In the genomic region with DNA sequence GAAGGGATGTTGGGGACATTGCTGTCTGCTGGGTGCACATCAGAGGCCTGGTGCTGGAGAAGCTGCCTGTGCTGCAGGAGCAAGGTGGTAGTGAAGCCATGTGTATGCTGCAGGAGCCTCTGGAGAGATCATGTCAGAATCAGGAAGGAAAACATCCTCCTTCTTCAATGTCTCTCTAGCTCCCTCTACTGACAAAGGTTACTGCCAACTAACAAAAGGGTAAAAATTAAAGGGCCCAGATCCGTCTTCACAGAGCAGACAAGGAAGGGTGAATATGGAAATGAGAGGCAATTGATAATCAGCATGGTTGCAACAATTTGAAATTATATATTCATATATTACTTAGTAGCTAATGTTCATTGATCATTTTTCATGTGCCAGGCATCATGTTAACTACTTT, we compare ENCODE assay signal across 15 cellular contexts. TPM values are rescaled to one million over a fixed set of nuclear protein-coding genes. Genes with fewer than 3 reads are reported as not detected.
A peak's percentile ranks its signal among the peaks of the same experiment; 100 is the strongest.
DNase-seq lines count a peak whose midpoint lies in the region; ATAC-seq and TF ChIP-seq lines count a peak whose summit lies in the region.
"Had no signal": no experiment of that assay in that cellular context is flagged by ENCODE, and none has a peak within 500 bp of the region (broad histone marks: within the 10 kb centered on the region; RNA-seq: fewer than 3 reads in every experiment).

No MANE protein-coding gene starts in this region.

- no peaks in the 10 kb centered on the region for H4K20me1 ChIP-seq in OCI-LY3 (ENCODE audit: insufficient read depth, low read length)

- H3K27ac ChIP-seq in OCI-LY3 (ENCODE audit: low read length), result no peak overlapping the region
- H3K27ac ChIP-seq: pancreas had no signal

- no peak overlapping the region for H3K4me2 ChIP-seq in OCI-LY3 (ENCODE audit: low read length)

- no peak for ATAC-seq in HG03342 (IDR thresholded peaks at IDR 0.05; ENCODE audit: unreplicated experiment)
- ATAC-seq in stimulated activated naive B cell treated with anti-CD40 and anti-IgM and Interleukin-4, amounts not matched to agents 10 μg/mL and 1 μg/mL and 100 μg/mL, for 72 hours (replicated peaks), result no peak
- ATAC-seq in HG02981 (IDR thresholded peaks at IDR 0.05; ENCODE audit: unreplicated experiment), result no peak
- ATAC-seq: pancreas had no signal

- H3K4me1 Mint-ChIP-seq in activated T-helper 2 cell treated with anti-CD3 and anti-CD28 coated beads, Interferon-gamma antibody, Interleukin-2, Interleukin-4, amounts not matched to agents 10 μg/mL and 5 μg/mL and 100 μg/mL, durations not matched to agents 14 hours and 24 hours and 36 hours (ENCODE audit: low read depth), result peaks cover 6% of the 10 kb centered on the region
- H3K4me1 Mint-ChIP-seq in stimulated activated naive B cell treated with anti-CD40 and anti-IgM and Interleukin-4, amounts not matched to agents 10 μg/mL and 1 μg/mL and 100 μg/mL, for 72 hours, result peaks cover 28 to 53% of the 10 kb centered on the region in 2 donors

- H3K4me1 ChIP-seq in BE2C, result no peaks in the 10 kb centered on the region
- peaks cover 13% of the 10 kb centered on the region for H3K4me1 ChIP-seq in OCI-LY3 (ENCODE audit: low read length)
- H3K4me1 ChIP-seq: pancreas had no signal

- H3K9ac ChIP-seq in OCI-LY3 (ENCODE audit: low read length), result no peak overlapping the region

- no peak overlapping the region for H2AFZ ChIP-seq in OCI-LY3 (ENCODE audit: low read depth, low read length)

- in situ Hi-C loops in GM13977 (cut with MboI; ENCODE audit: low pct_unique_long_range_greater_than_20kb, low sequenced_read_pairs, unreplicated experiment), result no loop called here

- H3K79me2 ChIP-seq in OCI-LY3 (ENCODE audit: low read length), result no peaks in the 10 kb centered on the region

- intact Hi-C loops in activated T-helper 2 cell treated with anti-CD3 and anti-CD28 coated beads, Interferon-gamma antibody, Interleukin-2, Interleukin-4, amounts not matched to agents 10 μg/mL and 5 μg/mL and 100 μg/mL, durations not matched to agents 14 hours and 24 hours and 36 hours (cut with micrococcal nuclease), result no loop called here

- H3K9me3 Mint-ChIP-seq in activated T-helper 2 cell treated with anti-CD3 and anti-CD28 coated beads, Interferon-gamma antibody, Interleukin-2, Interleukin-4, amounts not matched to agents 10 μg/mL and 5 μg/mL and 100 μg/mL, durations not matched to agents 14 hours and 24 hours and 36 hours, result peaks cover 26% of the 10 kb centered on the region
- peaks cover 0 to 18% of the 10 kb centered on the region in 2 donors for H3K9me3 Mint-ChIP-seq in stimulated activated naive B cell treated with anti-CD40 and anti-IgM and Interleukin-4, amounts not matched to agents 10 μg/mL and 1 μg/mL and 100 μg/mL, for 72 hours

- DNase-seq in BE2C (no peak), GM13977 (ENCODE audit: low spot score) (no peak), fibroblast of mammary gland (ENCODE audit: low read depth) (no peak)
- no peak for DNase-seq in activated T-helper 2 cell treated with anti-CD3 and anti-CD28 coated beads, Interferon-gamma antibody, Interleukin-2, Interleukin-4, amounts not matched to agents 10 μg/mL and 5 μg/mL and 100 μg/mL, durations not matched to agents 14 hours and 24 hours and 36 hours (ENCODE audit: low spot score)
- no peak for DNase-seq in stimulated activated naive B cell treated with anti-CD40 and anti-IgM and Interleukin-4, amounts not matched to agents 10 μg/mL and 1 μg/mL and 100 μg/mL, for 72 hours
- DNase-seq: activated CD4-positive, CD25-positive, alpha-beta regulatory T cell; HCEC 1CT; hypothalamus; pancreas had no signal

- peaks cover 1% of the 10 kb centered on the region for H3K27me3 Mint-ChIP-seq in activated T-helper 2 cell treated with anti-CD3 and anti-CD28 coated beads, Interferon-gamma antibody, Interleukin-2, Interleukin-4, amounts not matched to agents 10 μg/mL and 5 μg/mL and 100 μg/mL, durations not matched to agents 14 hours and 24 hours and 36 hours (ENCODE audit: low read depth)
- H3K27me3 Mint-ChIP-seq in stimulated activated naive B cell treated with anti-CD40 and anti-IgM and Interleukin-4, amounts not matched to agents 10 μg/mL and 1 μg/mL and 100 μg/mL, for 72 hours, result no peaks in the 10 kb centered on the region
- H3K27me3 Mint-ChIP-seq: memory B cell had no signal

- H3K27ac Mint-ChIP-seq in activated T-helper 2 cell treated with anti-CD3 and anti-CD28 coated beads, Interferon-gamma antibody, Interleukin-2, Interleukin-4, amounts not matched to agents 10 μg/mL and 5 μg/mL and 100 μg/mL, durations not matched to agents 14 hours and 24 hours and 36 hours, result no peak overlapping the region
- H3K27ac Mint-ChIP-seq in stimulated activated naive B cell treated with anti-CD40 and anti-IgM and Interleukin-4, amounts not matched to agents 10 μg/mL and 1 μg/mL and 100 μg/mL, for 72 hours, result no peak overlapping the region
- H3K27ac Mint-ChIP-seq: CD4-positive, CD25-positive, alpha-beta regulatory T cell had no signal

- TF ChIP-seq CTCF in BE2C (IDR thresholded peaks at IDR 0.05; ENCODE audit: low read depth, low read length) (peak; percentile 32), GM13977 (IDR thresholded peaks at IDR 0.05; ENCODE audit: extremely low read depth, insufficient read depth, missing control alignments) (peak; percentile 13), OCI-LY3 (IDR thresholded peaks at IDR 0.05; ENCODE audit: low read depth, low read length) (peak; percentile 31; the same call in 1 of the 2 replicates), fibroblast of mammary gland (conservative IDR thresholded peaks at IDR 0.05; ENCODE audit: control insufficient read depth, insufficient read depth, low read depth, low read length) (peak; percentile 15)

- H3K9me3 ChIP-seq in BE2C (no peaks in the 10 kb centered on the region; the same call in 1 of the 2 replicates), OCI-LY3 (ENCODE audit: insufficient read depth, low read length) (peaks cover 12% of the 10 kb centered on the region; the same call in 1 of the 2 replicates)
- H3K9me3 ChIP-seq: pancreas had no signal

- H3K4me3 ChIP-seq in BE2C (ENCODE audit: low read depth, low read length) (no peak overlapping the region), OCI-LY3 (ENCODE audit: low read length) (no peak overlapping the region), fibroblast of mammary gland (ENCODE audit: control insufficient read depth, low read depth, low read length) (no peak overlapping the region)
- H3K4me3 ChIP-seq: pancreas had no signal

- no peak overlapping the region for H3K4me3 Mint-ChIP-seq in activated T-helper 2 cell treated with anti-CD3 and anti-CD28 coated beads, Interferon-gamma antibody, Interleukin-2, Interleukin-4, amounts not matched to agents 10 μg/mL and 5 μg/mL and 100 μg/mL, durations not matched to agents 14 hours and 24 hours and 36 hours (ENCODE audit: low read depth)
- H3K4me3 Mint-ChIP-seq in stimulated activated naive B cell treated with anti-CD40 and anti-IgM and Interleukin-4, amounts not matched to agents 10 μg/mL and 1 μg/mL and 100 μg/mL, for 72 hours, result no peak overlapping the region
- H3K4me3 Mint-ChIP-seq: memory B cell had no signal

- no peaks in the 10 kb centered on the region for H3K27me3 ChIP-seq in BE2C
- no peaks in the 10 kb centered on the region for H3K27me3 ChIP-seq in OCI-LY3 (ENCODE audit: low read depth, low read length)
- H3K27me3 ChIP-seq: pancreas had no signal

- H3K36me3 ChIP-seq in BE2C, result no peaks in the 10 kb centered on the region
- H3K36me3 ChIP-seq in OCI-LY3 (replicated peaks; ENCODE audit: low read depth, low read length), result peaks cover 3% of the 10 kb centered on the region
- H3K36me3 ChIP-seq: pancreas had no signal

- no peaks in the 10 kb centered on the region for H3K36me3 Mint-ChIP-seq in activated T-helper 2 cell treated with anti-CD3 and anti-CD28 coated beads, Interferon-gamma antibody, Interleukin-2, Interleukin-4, amounts not matched to agents 10 μg/mL and 5 μg/mL and 100 μg/mL, durations not matched to agents 14 hours and 24 hours and 36 hours (ENCODE audit: low read depth)
- peaks cover 11 to 19% of the 10 kb centered on the region in 2 donors for H3K36me3 Mint-ChIP-seq in stimulated activated naive B cell treated with anti-CD40 and anti-IgM and Interleukin-4, amounts not matched to agents 10 μg/mL and 1 μg/mL and 100 μg/mL, for 72 hours
- H3K36me3 Mint-ChIP-seq: CD4-positive, CD25-positive, alpha-beta regulatory T cell had no signal

RNA-seq across cellular contexts. Expression of a gene that starts 32.2 kb away (rescaled TPM):
- polyA plus RNA-seq in BE2C (2012; ENCODE audit: insufficient read depth, insufficient read length, low read depth), result not detected
- total RNA-seq in activated T-helper 2 cell treated with anti-CD3 and anti-CD28 coated beads, Interferon-gamma antibody, Interleukin-2, Interleukin-4, amounts not matched to agents 10 μg/mL and 5 μg/mL and 100 μg/mL, durations not matched to agents 14 hours and 24 hours and 36 hours, result not detected in 2 replicates
- total RNA-seq: astrocyte; CD4-positive, CD25-positive, alpha-beta regulatory T cell had no signal
- polyA plus RNA-seq: CD4-positive, CD25-positive, alpha-beta regulatory T cell had no signal

RNA-seq across cellular contexts. Expression of a gene that starts 45.7 kb away (rescaled TPM):
- polyA plus RNA-seq in BE2C (2012; ENCODE audit: insufficient read depth, insufficient read length, low read depth), result 3.7 TPM
- total RNA-seq in activated T-helper 2 cell treated with anti-CD3 and anti-CD28 coated beads, Interferon-gamma antibody, Interleukin-2, Interleukin-4, amounts not matched to agents 10 μg/mL and 5 μg/mL and 100 μg/mL, durations not matched to agents 14 hours and 24 hours and 36 hours, result 1.7 and 2.0 TPM in 2 replicates

RNA-seq across cellular contexts. Expression of a gene that starts 56.8 kb away (rescaled TPM):
- polyA plus RNA-seq in BE2C (2012; ENCODE audit: insufficient read depth, insufficient read length, low read depth), result 7.2 TPM
- 34.3 and 37.7 TPM in 2 replicates for total RNA-seq in activated T-helper 2 cell treated with anti-CD3 and anti-CD28 coated beads, Interferon-gamma antibody, Interleukin-2, Interleukin-4, amounts not matched to agents 10 μg/mL and 5 μg/mL and 100 μg/mL, durations not matched to agents 14 hours and 24 hours and 36 hours

RNA-seq across cellular contexts. Expression of a gene that starts 56.9 kb away (rescaled TPM):
- polyA plus RNA-seq in BE2C (2012; ENCODE audit: insufficient read depth, insufficient read length, low read depth), result 18.1 TPM
- total RNA-seq in activated T-helper 2 cell treated with anti-CD3 and anti-CD28 coated beads, Interferon-gamma antibody, Interleukin-2, Interleukin-4, amounts not matched to agents 10 μg/mL and 5 μg/mL and 100 μg/mL, durations not matched to agents 14 hours and 24 hours and 36 hours, result 41.9 and 45.7 TPM in 2 replicates
